ENCODE assay signal across 8 cellular contexts in genomic region chr6:7673063-7673536, GRCh38. TPM values are rescaled to one million over a fixed set of nuclear protein-coding genes. Genes with fewer than 3 reads are reported as not detected.
DNase-seq lines count a peak whose midpoint lies in the region; ATAC-seq and TF ChIP-seq lines count a peak whose summit lies in the region.

No MANE protein-coding gene starts in this region.

- no peak for TF ChIP-seq CTCF in GM12865 (IDR thresholded peaks at IDR 0.05; ENCODE audit: insufficient read depth, low read depth, low read length, missing control alignments)
- peak; percentile 27 for TF ChIP-seq CTCF in RWPE1 (conservative IDR thresholded peaks at IDR 0.05; ENCODE audit: low read depth)
- peak; percentile 25 for TF ChIP-seq CTCF in retinal pigment epithelial cell (conservative IDR thresholded peaks at IDR 0.05; ENCODE audit: low read depth, low read length)

- CTCF ChIA-PET in RWPE1 (lab: Yijun Ruan, JAX) = interaction anchor here (0.6 to 0.7 kb wide), 2 partner anchors 31 to 204 kb away, joined by 4 to 5 read pairs; no protein-coding TSS in a partner anchor

- ATAC-seq in Right ventricle myocardium superior (ENCODE audit: poor library complexity) (peak; percentile 83), GM18520 (IDR thresholded peaks at IDR 0.05; ENCODE audit: unreplicated experiment) (no peak), HG03135 (IDR thresholded peaks at IDR 0.05; ENCODE audit: unreplicated experiment) (no peak)

- no peak overlapping the region for H3K4me3 ChIP-seq in GM12865 (ENCODE audit: low read depth, low read length)
- H3K4me3 ChIP-seq in retinal pigment epithelial cell (ENCODE audit: low read length) = peak overlapping the region; percentile 55

- H3K27ac ChIP-seq in RWPE1 = peak overlapping the region; percentile 70

- intact Hi-C loops in Right ventricle myocardium superior (cut with DNase I) = no loop called here

- DNase-seq in GM12865 (ENCODE audit: low read depth) (peak; percentile 24), RWPE1 (ENCODE audit: low spot score) (peak; percentile 88), Right ventricle myocardium superior (peak; percentile 60), retinal pigment epithelial cell (ENCODE audit: low read depth) (peak; percentile 18), NCI-H1694 (lab: John Stamatoyannopoulos, UW) (no peak)
- DNase-seq in stimulated activated CD4-positive, alpha-beta T cell treated with anti-CD3 and anti-CD28 coated beads, Interleukin-2, amount 100 ng/mL, for 24 hours = no peak

- POLR2A ChIA-PET in RWPE1 (lab: Yijun Ruan, JAX; ENCODE audit: low non-redundant PET) = no interaction called here

RNA-seq across cellular contexts. Expression of gene BMP6, which starts 52.8 kb away (rescaled TPM):
- total RNA-seq in Right ventricle myocardium superior = 2.6 TPM

Comparison
In these comparisons a context has a peak if more than half of its experiments do, and no peak if none do; other contexts are left out.
1. DNase-seq: peak in GM12865 (single experiment), RWPE1 (single experiment), Right ventricle myocardium superior (single experiment) and retinal pigment epithelial cell (single experiment); none in stimulated activated CD4-positive, alpha-beta T cell treated with anti-CD3 and anti-CD28 coated beads, Interleukin-2, amount 100 ng/mL, for 24 hours (0 of 2) and NCI-H1694 (single experiment).